ENCODE assay signal across 8 cellular contexts in genomic region chr1:147243228-147243685, GRCh38. TPM values are rescaled to one million over a fixed set of nuclear protein-coding genes. Genes with fewer than 3 reads are reported as not detected.
DNase-seq lines count a peak whose midpoint lies in the region; ATAC-seq and TF ChIP-seq lines count a peak whose summit lies in the region.

No MANE protein-coding gene starts in this region.

- CTCF ChIA-PET in Caco-2 (lab: Charles Lee), result interaction anchor here (0.8 to 2.0 kb wide), 4 partner anchors 10 to 73 kb away, joined by 4 to 16 read pairs (median 6); no protein-coding TSS in a partner anchor

- DNase-seq in Caco-2 (peak in 1 of 2 experiments; percentile 33), HS-5 (ENCODE audit: low read depth) (peak; percentile 64), SW480 (ENCODE audit: low spot score) (peak; percentile 46), endothelial cell (ENCODE audit: low spot score) (peak; percentile 46), mucosa of descending colon (peak; percentile 49 to 62 (median 58)), transverse colon (peak; percentile 41), NCI-H446 treated with DMSO at 0.1 percent for 48 hours (lab: John Stamatoyannopoulos, UW) (no peak)

- peak overlapping the region; percentile 94 for H3K4me3 ChIP-seq in Caco-2 (ENCODE audit: low read depth, low read length)
- peak overlapping the region; percentile 88 for H3K4me3 ChIP-seq in mucosa of descending colon
- H3K4me3 ChIP-seq in transverse colon, result peak overlapping the region; percentile 81 to 99 (median 95)

- H3K4me1 ChIP-seq in Caco-2 (peaks cover 34% of the 10 kb centered on the region), mucosa of descending colon (ENCODE audit: low read depth) (peaks cover 20% of the 10 kb centered on the region), transverse colon (peaks cover 6 to 48% (median 22%) of the 10 kb centered on the region in 4 donors)

- ATAC-seq in GM19452 (IDR thresholded peaks at IDR 0.05; ENCODE audit: unreplicated experiment) (peak; percentile 18), mucosa of descending colon (peak; percentile 11)

- WGBS in transverse colon (ENCODE audit: low coverage in 1 of 2), 2 donors, result 0 to 1% methylated on average over 18 to 30 of the region's 30 CpGs

- TF ChIP-seq CTCF in Caco-2 (IDR thresholded peaks at IDR 0.05; ENCODE audit: insufficient read depth in 1 of 2, low read depth in 1 of 2, low read length in 1 of 2, severe bottlenecking in 1 of 2, unreplicated experiment in 1 of 2), result no peak
- no peak for TF ChIP-seq CTCF in endothelial cell (IDR thresholded peaks at IDR 0.05; ENCODE audit: unreplicated experiment)
- no peak for TF ChIP-seq CTCF in mucosa of descending colon (IDR thresholded peaks at IDR 0.05)
- peak in 1 of 5 experiments; percentile 8 for TF ChIP-seq CTCF in transverse colon (IDR thresholded peaks at IDR 0.05)

- in situ Hi-C loops in transverse colon (cut with MboI; ENCODE audit: low pct_ligation_motif_present in 1 of 4, low pct_unique_long_range_greater_than_20kb in 1 of 4, low sequenced_read_pairs in 3 of 4), result loop anchor here in 2 of 4 donors (10.0 kb wide), 1 partner anchor 68 kb away; the partner anchor contains the start of gene PRKAB2 (in 2 of the 2)

- no peaks in the 10 kb centered on the region for H3K27me3 Mint-ChIP-seq in Caco-2 (ENCODE audit: insufficient read depth, unreplicated experiment)
- peaks cover 5% of the 10 kb centered on the region for H3K27me3 Mint-ChIP-seq in endothelial cell (ENCODE audit: unreplicated experiment)

- POLR2A ChIA-PET in Caco-2 (lab: Charles Lee), result interaction anchor here (0.7 to 3.1 kb wide), 2 partner anchors 30 to 159 kb away, joined by 4 to 21 read pairs; no protein-coding TSS in a partner anchor

- H3K4me3 Mint-ChIP-seq in Caco-2 (ENCODE audit: unreplicated experiment), result peak overlapping the region; percentile 67
- peak overlapping the region; percentile 89 for H3K4me3 Mint-ChIP-seq in endothelial cell (ENCODE audit: unreplicated experiment)

- H3K27ac ChIP-seq in transverse colon, result peak overlapping the region; percentile 91 to 99 (median 98)

- H3K36me3 ChIP-seq in Caco-2 (ENCODE audit: control insufficient read depth, insufficient read depth, low read length) (no peaks in the 10 kb centered on the region), mucosa of descending colon (ENCODE audit: low read depth) (no peaks in the 10 kb centered on the region), transverse colon (no peaks in the 10 kb centered on the region)

- peaks cover 49% of the 10 kb centered on the region for H3K4me1 Mint-ChIP-seq in Caco-2 (ENCODE audit: low read depth, unreplicated experiment)
- H3K4me1 Mint-ChIP-seq in endothelial cell (ENCODE audit: unreplicated experiment), result peaks cover 36% of the 10 kb centered on the region

- no peaks in the 10 kb centered on the region for H3K9me3 ChIP-seq in Caco-2
- no peaks in the 10 kb centered on the region for H3K9me3 ChIP-seq in mucosa of descending colon
- H3K9me3 ChIP-seq in transverse colon, result no peaks in the 10 kb centered on the region

- no TSS peak for BruUV-seq in Caco-2 (replicated peaks; lab: Mats Ljungman, UMichigan)

- H3K27me3 ChIP-seq in Caco-2 (replicated peaks; ENCODE audit: control insufficient read depth, insufficient read depth, low read length) (no peaks in the 10 kb centered on the region), transverse colon (no peaks in the 10 kb centered on the region)

- intact Hi-C loops in Caco-2 (cut with micrococcal nuclease; ENCODE audit: unreplicated experiment), result no loop called here
- intact Hi-C loops in mucosa of descending colon (cut with DNase I, micrococcal nuclease), result loop anchor here (2.0 to 5.0 kb wide), 2 partner anchors 70 to 71 kb away; partner anchors contain the start of gene PRKAB2 (in 2 of the 2)
- intact Hi-C loops in transverse colon (cut with DNase I; ENCODE audit: low total_unique reads), result loop anchor here (2.0 kb wide), 1 partner anchor 70 kb away; the partner anchor contains the start of gene PRKAB2

- H3K36me3 Mint-ChIP-seq in Caco-2 (ENCODE audit: insufficient read depth, unreplicated experiment), result peaks cover 6% of the 10 kb centered on the region
- peaks cover 3% of the 10 kb centered on the region for H3K36me3 Mint-ChIP-seq in endothelial cell (ENCODE audit: low read depth, unreplicated experiment)

- H3K9me3 Mint-ChIP-seq in Caco-2 (ENCODE audit: unreplicated experiment), result peaks cover 1% of the 10 kb centered on the region
- H3K9me3 Mint-ChIP-seq in endothelial cell (ENCODE audit: unreplicated experiment), result no peaks in the 10 kb centered on the region

- no peak for TF ChIP-seq EP300 in transverse colon (IDR thresholded peaks at IDR 0.05; ENCODE audit: low read depth)

- TF ChIP-seq POLR2A in transverse colon (IDR thresholded peaks at IDR 0.05), result no peak

- H3K27ac Mint-ChIP-seq in Caco-2 (ENCODE audit: unreplicated experiment) (peak overlapping the region; percentile 18), endothelial cell (ENCODE audit: unreplicated experiment) (peak overlapping the region; percentile 81)

RNA-seq across cellular contexts. Expression of gene CHD1L, which starts 0.8 kb away (rescaled TPM):
- total RNA-seq in Caco-2 (2022), result 55.4 and 56.2 TPM in 2 replicates
- 88.2 TPM for total RNA-seq in endothelial cell (ENCODE audit: unreplicated experiment)
- 10 to 100 TPM; 33.8 to 40.0 (median 34.5) TPM for total RNA-seq in mucosa of descending colon
- 10 to 100 TPM; 27.1 to 32.9 (median 30.1) TPM for total RNA-seq in transverse colon

RNA-seq across cellular contexts. Expression of gene FMO5, which starts 18.1 kb away (rescaled TPM):
- total RNA-seq in Caco-2 (2022) (1.9 and 2.0 TPM in 2 replicates), endothelial cell (ENCODE audit: unreplicated experiment) (1.6 TPM), mucosa of descending colon (100 to 1,000 TPM in 1 of 3 donors, 10 to 100 TPM in 2; 25.2 to 111 (median 55.7) TPM), transverse colon (100 to 1,000 TPM in 1 of 4 donors, 10 to 100 TPM in 3; 57.6 to 145 (median 62.6) TPM)
